In genomic region chr22:45413368-45414211, GRCh38 we compare ENCODE assay signal across 8 cellular contexts. TPM values are rescaled to one million over a fixed set of nuclear protein-coding genes. Genes with fewer than 3 reads are reported as not detected.
DNase-seq lines count a peak whose midpoint lies in the region; ATAC-seq, FAIRE-seq and TF ChIP-seq lines count a peak whose summit lies in the region.

Gene RIBC2, plus strand, starts transcription at chr22:45413693. Its CDS starts 194 bp downstream, at chr22:45413887.
Gene SMC1B, minus strand, starts transcription at chr22:45413599. Its CDS starts 32 bp downstream, at chr22:45413567.

- FAIRE-seq in endothelial cell of umbilical vein (lab: Jason Lieb, UNC): peak; percentile 81

- TF ChIP-seq CTCF in endothelial cell of umbilical vein (IDR thresholded peaks at IDR 0.05; ENCODE audit: extremely low read depth in 1 of 2, insufficient read depth in 1 of 2, low read depth in 1 of 2, low read length in 2 of 2): peak in 1 of 2 donors; percentile 1

- peak within 1 kb of the TSS; percentile 85 for H3K9ac ChIP-seq in endothelial cell of umbilical vein (replicated peaks; ENCODE audit: extremely low read depth, insufficient read depth, low read length)

- H3K79me2 ChIP-seq in endothelial cell of umbilical vein (ENCODE audit: control insufficient read depth, insufficient read depth, low read length): no peaks in the 10 kb centered on the region

- POLR2A ChIA-PET in endothelial cell of umbilical vein (lab: Charles Lee): no interaction called here

- dilution Hi-C loops in endothelial cell of umbilical vein (cut with MboI; ENCODE audit: extremely low pct_ligation_motif_present, low sequenced_read_pairs): no loop called here

- ATAC-seq in GM21576 (IDR thresholded peaks at IDR 0.05; ENCODE audit: unreplicated experiment): peak; percentile 55

- peak within 1 kb of the TSS; percentile 82 for H2AFZ ChIP-seq in endothelial cell of umbilical vein (ENCODE audit: low read depth, low read length)

- intact Hi-C loops in endothelial cell of umbilical vein (cut with micrococcal nuclease): loop anchor here (1.0 to 2.0 kb wide), 4 partner anchors 22 to 104 kb away; partner anchors contain the start of gene FAM118A

- no peak for TF ChIP-seq POLR2A in endothelial cell of umbilical vein (IDR thresholded peaks at IDR 0.05; ENCODE audit: low read depth, low read length)

- peak within 1 kb of the TSS; percentile 32 to 66 (median 49) for H3K4me3 ChIP-seq in endothelial cell of umbilical vein (replicated peaks in 1 of 3; ENCODE audit: insufficient read depth in 1 of 3, low read depth in 1 of 3, low read length in 3 of 3)

- peak within 1 kb of the TSS; percentile 70 for H3K4me2 ChIP-seq in endothelial cell of umbilical vein (ENCODE audit: insufficient read depth, low read length)

- CTCF ChIA-PET in endothelial cell of umbilical vein (lab: Charles Lee): interaction anchor here (1.1 to 2.1 kb wide), 7 partner anchors 9 to 103 kb away, joined by 3 to 9 read pairs (median 3); no protein-coding TSS in a partner anchor

- H3K9me3 ChIP-seq in endothelial cell of umbilical vein (replicated peaks; ENCODE audit: control insufficient read depth, insufficient read depth, low read length): no peaks in the 10 kb centered on the region

- no peaks in the 10 kb centered on the region for H3K36me3 ChIP-seq in endothelial cell of umbilical vein (ENCODE audit: control insufficient read depth in 2 of 2, extremely low read depth in 1 of 2, insufficient read depth in 2 of 2, low read length in 2 of 2)

- peaks cover 0 to 3% of the 10 kb centered on the region in 2 experiments for H3K27me3 ChIP-seq in endothelial cell of umbilical vein (ENCODE audit: control insufficient read depth in 2 of 2, insufficient read depth in 2 of 2, low read length in 2 of 2)

- peak within 1 kb of the TSS; percentile 56 for H3K27ac ChIP-seq in endothelial cell of umbilical vein (ENCODE audit: insufficient read depth, low read depth, low read length)

- H3K9me1 ChIP-seq in endothelial cell of umbilical vein (replicated peaks; ENCODE audit: control insufficient read depth, extremely low read depth, insufficient read depth, low read length): no peaks in the 10 kb centered on the region

- no peaks in the 10 kb centered on the region for H4K20me1 ChIP-seq in endothelial cell of umbilical vein (replicated peaks; ENCODE audit: control insufficient read depth, extremely low read depth, insufficient read depth, low read length)

- BruUV-seq in endothelial cell of umbilical vein (replicated peaks; lab: Mats Ljungman, UMichigan): TSS peak; percentile 57

- H3K4me1 ChIP-seq in endothelial cell of umbilical vein (ENCODE audit: control insufficient read depth, extremely low read depth, insufficient read depth, low read length): peaks cover 2% of the 10 kb centered on the region

- peak; percentile 61 for DNase-seq in 8988T
- peak; percentile 69 to 88 for DNase-seq in NCI-H526 (lab: John Stamatoyannopoulos, UW)
- peak; percentile 69 for DNase-seq in activated CD8-positive, alpha-beta memory T cell treated with anti-CD3 and anti-CD28 coated beads, Interleukin-2, amount 50 U/mL, for 24 hours (ENCODE audit: extremely low read depth)
- DNase-seq in endothelial cell of umbilical vein (ENCODE audit: low read depth, low spot score): peak; percentile 76
- DNase-seq in middle frontal gyrus (ENCODE audit: extremely low spot score, low spot score): peak; percentile 45
- peak; percentile 54 for DNase-seq in stimulated activated CD8-positive, alpha-beta memory T cell treated with anti-CD3 and anti-CD28 coated beads, Interleukin-12 subunit alpha, Interleukin-12 subunit beta, amount 100 ng/mL, for 4 hours (ENCODE audit: low read depth)
- DNase-seq in NCI-H226: no peak

TF ChIP-seq in endothelial cell of umbilical vein, 7 proteins besides CTCF, POLR2A, EP300 and RAD21:
- TF ChIP-seq MAX (IDR thresholded peaks at IDR 0.05; ENCODE audit: insufficient read depth, insufficient read length) (peak; percentile 87), EZH2 (IDR thresholded peaks at IDR 0.05; ENCODE audit: borderline replicate concordance, low read depth, low read length, severe bottlenecking) (no peak)
TF ChIP-seq in endothelial cell of umbilical vein: peak in this region for 1.

RNA-seq across cellular contexts. Expression of gene RIBC2, which starts in this region (rescaled TPM):
- 5.7 TPM in 2 replicates for total RNA-seq in endothelial cell of umbilical vein
- polyA plus RNA-seq in endothelial cell of umbilical vein: 1.0 and 1.2 TPM in 2 replicates
- 1.9 and 2.2 TPM in 2 replicates for polyA plus RNA-seq in endothelial cell of umbilical vein (2011; cell fraction: cytosol; rRNA removed)
- 1.7 and 3.1 TPM in 2 replicates for polyA plus RNA-seq in endothelial cell of umbilical vein (2011; cell fraction: nucleus; rRNA removed)
- polyA plus RNA-seq in endothelial cell of umbilical vein (2012): 1.6 and 2.0 TPM in 2 replicates
- polyA minus RNA-seq in endothelial cell of umbilical vein: 0.49 and 0.93 TPM in 2 replicates
- polyA minus RNA-seq in endothelial cell of umbilical vein (2011; cell fraction: cytosol; rRNA and poly(A)+ RNA removed): 2.9 TPM
- 0.67 and 1.6 TPM in 2 replicates for polyA minus RNA-seq in endothelial cell of umbilical vein (2011; cell fraction: nucleus; rRNA and poly(A)+ RNA removed)

RNA-seq across cellular contexts. Expression of gene SMC1B, which starts in this region (rescaled TPM):
- total RNA-seq in endothelial cell of umbilical vein: 0.07 TPM in 1 of 2 replicates, not detected in the other
- not detected in 2 replicates for polyA plus RNA-seq in endothelial cell of umbilical vein
- not detected in 2 replicates for polyA plus RNA-seq in endothelial cell of umbilical vein (2011; cell fraction: cytosol; rRNA removed)
- 0.03 TPM in 1 of 2 replicates, not detected in the other for polyA plus RNA-seq in endothelial cell of umbilical vein (2011; cell fraction: nucleus; rRNA removed)
- polyA plus RNA-seq in endothelial cell of umbilical vein (2012): 0.04 TPM in 1 of 2 replicates, not detected in the other
- polyA minus RNA-seq in endothelial cell of umbilical vein: not detected in 2 replicates
- not detected for polyA minus RNA-seq in endothelial cell of umbilical vein (2011; cell fraction: cytosol; rRNA and poly(A)+ RNA removed)
- not detected in 2 replicates for polyA minus RNA-seq in endothelial cell of umbilical vein (2011; cell fraction: nucleus; rRNA and poly(A)+ RNA removed)
